ENCODE assay signal across 8 cellular contexts in the genomic region with DNA sequence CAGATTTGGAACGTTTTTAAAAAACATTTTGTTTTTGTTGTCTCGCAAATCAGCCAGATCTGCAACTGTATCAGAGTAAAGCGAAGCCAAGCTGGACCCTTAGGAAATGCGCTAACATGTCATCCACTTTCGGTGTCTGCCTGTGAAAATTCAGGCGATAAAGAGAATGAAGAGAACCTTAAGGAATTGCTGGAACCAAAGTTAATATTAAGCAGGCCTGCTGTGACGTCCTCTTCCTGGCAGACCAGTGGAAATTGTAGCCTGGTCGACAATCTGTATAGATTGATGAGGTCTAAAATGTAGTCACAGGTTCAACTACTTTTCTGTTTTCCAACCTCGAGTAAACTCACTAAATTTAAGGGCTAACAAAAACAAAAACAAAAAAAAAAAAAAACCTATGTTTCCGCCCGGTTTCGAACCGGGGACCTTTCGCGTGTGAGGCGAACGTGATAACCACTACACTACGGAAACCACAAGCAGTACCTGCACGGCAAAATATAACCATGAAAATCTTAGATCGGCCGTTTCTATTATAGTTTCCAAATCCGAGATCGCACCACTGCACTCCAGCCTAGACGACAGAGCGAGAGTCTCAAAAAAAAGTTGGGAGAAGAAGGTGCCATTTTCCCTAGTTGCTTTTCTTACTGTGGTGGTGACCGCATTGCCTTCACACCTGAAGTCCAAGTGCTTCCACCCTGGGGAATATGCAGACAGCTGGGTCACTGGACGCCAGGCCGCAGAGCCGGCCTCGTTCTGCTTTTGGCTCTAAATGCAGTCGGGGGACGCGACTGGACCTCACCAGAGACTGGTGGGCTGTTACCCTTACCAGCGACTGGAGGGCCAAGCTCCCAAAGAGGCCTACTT.
DNase-seq lines count a peak whose midpoint lies in the region; ATAC-seq and TF ChIP-seq lines count a peak whose summit lies in the region.
"Not testable (repeated sequence)": the region's sequence is repeated elsewhere in the genome, so short reads cannot be mapped to it uniquely, and the experiment has no call there.

No MANE protein-coding gene starts in this region.

- H3K9me3 ChIP-seq in ES-I3 (ENCODE audit: control insufficient read depth, insufficient read depth, low read length); esophagus muscularis mucosa; upper lobe of right lung: not testable (repeated sequence)

- H3K4me3 Mint-ChIP-seq in T-helper 1 cell treated with Interleukin-12 subunit alpha and Interleukin-12 subunit beta and Interleukin-4 antibody, amounts not matched to agents 30 μg/mL and 1 μg/mL, for 36 hours = not testable (repeated sequence)

- H3K4me1 Mint-ChIP-seq in T-helper 1 cell treated with Interleukin-12 subunit alpha and Interleukin-12 subunit beta and Interleukin-4 antibody, amounts not matched to agents 30 μg/mL and 1 μg/mL, for 36 hours (ENCODE audit: low read depth) = not testable (repeated sequence)

- TF ChIP-seq EP300 in esophagus muscularis mucosa (IDR thresholded peaks at IDR 0.05) = not testable (repeated sequence)

- H3K4me1 ChIP-seq in ES-I3 (ENCODE audit: insufficient read depth, low read length); esophagus muscularis mucosa; upper lobe of right lung: not testable (repeated sequence)

- H3K36me3 ChIP-seq in ES-I3 (ENCODE audit: insufficient read depth, low read length); esophagus muscularis mucosa; upper lobe of right lung: not testable (repeated sequence)

- TF ChIP-seq CTCF in esophagus muscularis mucosa (IDR thresholded peaks at IDR 0.05); upper lobe of right lung (IDR thresholded peaks at IDR 0.05): not testable (repeated sequence)

- WGBS in esophagus muscularis mucosa = 28% methylated on average over 28 of the region's 34 CpGs

- not testable (repeated sequence) for H3K27ac ChIP-seq in esophagus muscularis mucosa (replicated peaks in 1 of 4); upper lobe of right lung

- ATAC-seq in sciatic nerve (peak; percentile 81), upper lobe of right lung (peak; percentile 41)

- not testable (repeated sequence) for TF ChIP-seq POLR2A in esophagus muscularis mucosa (IDR thresholded peaks at IDR 0.05; ENCODE audit: low read depth)

- H3K9me3 Mint-ChIP-seq in T-helper 1 cell treated with Interleukin-12 subunit alpha and Interleukin-12 subunit beta and Interleukin-4 antibody, amounts not matched to agents 30 μg/mL and 1 μg/mL, for 36 hours = not testable (repeated sequence)

- H3K4me3 ChIP-seq in esophagus muscularis mucosa = peak overlapping the region in 2 of 4 donors; percentile 28
- H3K4me3 ChIP-seq in upper lobe of right lung = not testable (repeated sequence)

- not testable (repeated sequence) for H3K36me3 Mint-ChIP-seq in T-helper 1 cell treated with Interleukin-12 subunit alpha and Interleukin-12 subunit beta and Interleukin-4 antibody, amounts not matched to agents 30 μg/mL and 1 μg/mL, for 36 hours (ENCODE audit: low read depth)

- peak overlapping the region; percentile 75; the same call in 1 of the 2 replicates for H3K9ac ChIP-seq in ES-I3 (ENCODE audit: low read depth, low read length)

- H3K27me3 ChIP-seq in esophagus muscularis mucosa, upper lobe of right lung: not testable (repeated sequence)

- peak; percentile 56 to 59 for DNase-seq in NCI-H1930 (lab: John Stamatoyannopoulos, UW)
- DNase-seq in activated naive CD4-positive, alpha-beta T cell treated with anti-CD3 and anti-CD28 coated beads, Interleukin-2, amount 50 U/mL, for 16 hours = peak; percentile 13
- DNase-seq in esophagus muscularis mucosa (ENCODE audit: extremely low spot score) = peak; percentile 78
- peak; percentile 64 for DNase-seq in kidney tubule cell (ENCODE audit: low spot score)
- peak; percentile 58 for DNase-seq in sciatic nerve (ENCODE audit: low spot score)
- DNase-seq in upper lobe of right lung = not testable (repeated sequence)

- peak overlapping the region; percentile 49 for H3K27ac Mint-ChIP-seq in T-helper 1 cell treated with Interleukin-12 subunit alpha and Interleukin-12 subunit beta and Interleukin-4 antibody, amounts not matched to agents 30 μg/mL and 1 μg/mL, for 36 hours

- not testable (repeated sequence) for H3K27me3 Mint-ChIP-seq in T-helper 1 cell treated with Interleukin-12 subunit alpha and Interleukin-12 subunit beta and Interleukin-4 antibody, amounts not matched to agents 30 μg/mL and 1 μg/mL, for 36 hours (ENCODE audit: low read depth)

- intact Hi-C loops in esophagus muscularis mucosa (cut with DNase I); sciatic nerve (cut with DNase I); upper lobe of right lung (cut with DNase I): not testable (repeated sequence)
